8 cellular contexts compared by ENCODE assay signal in genomic region chrX:40099046-40099968, GRCh38. TPM values are rescaled to one million over a fixed set of nuclear protein-coding genes. Genes with fewer than 3 reads are reported as not detected.
DNase-seq lines count a peak whose midpoint lies in the region; ATAC-seq and TF ChIP-seq lines count a peak whose summit lies in the region.

No MANE protein-coding gene starts in this region.

- peak overlapping the region; percentile 63 to 99 (median 93) for H3K27ac Mint-ChIP-seq in CD8-positive, alpha-beta memory T cell
- H3K27ac Mint-ChIP-seq in T-helper 1 cell treated with Interleukin-12 subunit alpha and Interleukin-12 subunit beta and Interleukin-4 antibody, amounts not matched to agents 30 μg/mL and 1 μg/mL, for 36 hours: peak overlapping the region; percentile 92

- H3K9me3 Mint-ChIP-seq in CD8-positive, alpha-beta memory T cell: peaks cover 0 to 4% (median 0%) of the 10 kb centered on the region in 5 donors
- no peaks in the 10 kb centered on the region for H3K9me3 Mint-ChIP-seq in T-helper 1 cell treated with Interleukin-12 subunit alpha and Interleukin-12 subunit beta and Interleukin-4 antibody, amounts not matched to agents 30 μg/mL and 1 μg/mL, for 36 hours

- peak overlapping the region; percentile 85 to 99 (median 90) for H3K4me3 Mint-ChIP-seq in CD8-positive, alpha-beta memory T cell
- peak overlapping the region; percentile 88 for H3K4me3 Mint-ChIP-seq in T-helper 1 cell treated with Interleukin-12 subunit alpha and Interleukin-12 subunit beta and Interleukin-4 antibody, amounts not matched to agents 30 μg/mL and 1 μg/mL, for 36 hours

- TF ChIP-seq POLR2A in vagina (IDR thresholded peaks at IDR 0.05): no peak

- no peaks in the 10 kb centered on the region for H3K36me3 ChIP-seq in CD8-positive, alpha-beta memory T cell (ENCODE audit: insufficient read depth, low read length)
- H3K36me3 ChIP-seq in KMS-11 (ENCODE audit: insufficient read depth): no peaks in the 10 kb centered on the region
- H3K36me3 ChIP-seq in colonic mucosa: no peaks in the 10 kb centered on the region
- H3K36me3 ChIP-seq in vagina: no peaks in the 10 kb centered on the region

- peaks cover 8% of the 10 kb centered on the region; the same call in 1 of the 2 replicates for H4K20me1 ChIP-seq in KMS-11 (ENCODE audit: insufficient read depth)

- CTCF ChIA-PET in CD8-positive, alpha-beta memory T cell (lab: Charles Lee): interaction anchor here (1.0 to 1.6 kb wide), 4 partner anchors 31 to 168 kb away, joined by 3 to 5 read pairs (median 3); no protein-coding TSS in a partner anchor

- H3K9ac ChIP-seq in KMS-11 (peak overlapping the region; percentile 90), colonic mucosa (ENCODE audit: low read depth in 2 of 2, low read length in 2 of 2) (peak overlapping the region in 1 of 2 donors; percentile 66)

- peak in 4 of 5 donors; percentile 40 to 72 (median 42) for DNase-seq in CD8-positive, alpha-beta memory T cell
- DNase-seq in colonic mucosa (peak; percentile 57), mucosa of gallbladder (ENCODE audit: low spot score) (peak; percentile 30), vagina (ENCODE audit: extremely low spot score in 2 of 2) (no peak), NCI-H446 treated with DMSO at 0.1 percent for 48 hours (lab: John Stamatoyannopoulos, UW) (no peak)

- H2AFZ ChIP-seq in KMS-11 (ENCODE audit: low read depth): no peak overlapping the region

- TF ChIP-seq CTCF in KMS-11 (conservative IDR thresholded peaks at IDR 0.05; ENCODE audit: low read depth, low read length) (no peak), colonic mucosa (IDR thresholded peaks at IDR 0.05) (no peak), vagina (IDR thresholded peaks at IDR 0.05) (no peak)

- H3K27me3 ChIP-seq in CD8-positive, alpha-beta memory T cell (ENCODE audit: insufficient read depth, low read length, poor library complexity, severe bottlenecking): no peaks in the 10 kb centered on the region
- H3K27me3 ChIP-seq in KMS-11 (ENCODE audit: insufficient read depth, low read depth) (no peaks in the 10 kb centered on the region), colonic mucosa (peaks cover 24% of the 10 kb centered on the region), vagina (peaks cover 10% of the 10 kb centered on the region)

- H3K27ac ChIP-seq in CD8-positive, alpha-beta memory T cell (ENCODE audit: low read depth, low read length): peak overlapping the region; percentile 51
- H3K27ac ChIP-seq in KMS-11 (peak overlapping the region; percentile 95), colonic mucosa (peak overlapping the region; percentile 91), vagina (peak overlapping the region; percentile 79)

- POLR2A ChIA-PET in CD8-positive, alpha-beta memory T cell (lab: Charles Lee): interaction anchor here (0.6 to 4.4 kb wide), 8 partner anchors 10 to 245 kb away, joined by 3 to 50 read pairs (median 6); no protein-coding TSS in a partner anchor

- peaks cover 7% of the 10 kb centered on the region for H3K4me1 ChIP-seq in CD8-positive, alpha-beta memory T cell (ENCODE audit: insufficient read depth, low read length)
- H3K4me1 ChIP-seq in KMS-11 (ENCODE audit: low read depth, poor library complexity, severe bottlenecking): peaks cover 40% of the 10 kb centered on the region
- H3K4me1 ChIP-seq in colonic mucosa: no peaks in the 10 kb centered on the region
- peaks cover 17% of the 10 kb centered on the region for H3K4me1 ChIP-seq in vagina

- H3K4me2 ChIP-seq in KMS-11: peak overlapping the region; percentile 91

- intact Hi-C loops in colonic mucosa (cut with DNase I) (loop anchor here (10.0 kb wide), 1 partner anchor 85 kb away; no protein-coding TSS in a partner anchor), vagina (cut with DNase I) (loop anchor here (5.0 kb wide), 3 partner anchors 58 to 372 kb away; no protein-coding TSS in a partner anchor)

- H3K36me3 Mint-ChIP-seq in CD8-positive, alpha-beta memory T cell: peaks cover 0 to 6% (median 0%) of the 10 kb centered on the region in 3 donors
- H3K36me3 Mint-ChIP-seq in T-helper 1 cell treated with Interleukin-12 subunit alpha and Interleukin-12 subunit beta and Interleukin-4 antibody, amounts not matched to agents 30 μg/mL and 1 μg/mL, for 36 hours (ENCODE audit: low read depth): no peaks in the 10 kb centered on the region

- H3K4me1 Mint-ChIP-seq in CD8-positive, alpha-beta memory T cell: peaks cover 8 to 17% (median 12%) of the 10 kb centered on the region in 3 donors
- H3K4me1 Mint-ChIP-seq in T-helper 1 cell treated with Interleukin-12 subunit alpha and Interleukin-12 subunit beta and Interleukin-4 antibody, amounts not matched to agents 30 μg/mL and 1 μg/mL, for 36 hours (ENCODE audit: low read depth): peaks cover 13% of the 10 kb centered on the region

- H3K4me3 ChIP-seq in CD8-positive, alpha-beta memory T cell (ENCODE audit: low read length): peak overlapping the region; percentile 51
- H3K4me3 ChIP-seq in KMS-11 (IDR thresholded peaks at IDR 0.05; ENCODE audit: insufficient read depth, low read depth, low read length) (no peak overlapping the region), colonic mucosa (peak overlapping the region; percentile 63), vagina (peak overlapping the region; percentile 61 to 65)

- peaks cover 44% of the 10 kb centered on the region for H3K79me2 ChIP-seq in KMS-11 (ENCODE audit: insufficient read depth, low read depth)

- ATAC-seq in GM21360 (IDR thresholded peaks at IDR 0.05; ENCODE audit: unreplicated experiment): peak; percentile 32

- H3K9me3 ChIP-seq in CD8-positive, alpha-beta memory T cell (ENCODE audit: low read length): no peaks in the 10 kb centered on the region
- H3K9me3 ChIP-seq in colonic mucosa: no peaks in the 10 kb centered on the region
- no peaks in the 10 kb centered on the region for H3K9me3 ChIP-seq in vagina

- H3K27me3 Mint-ChIP-seq in CD8-positive, alpha-beta memory T cell: peaks cover 0 to 29% of the 10 kb centered on the region in 2 donors
- no peaks in the 10 kb centered on the region for H3K27me3 Mint-ChIP-seq in T-helper 1 cell treated with Interleukin-12 subunit alpha and Interleukin-12 subunit beta and Interleukin-4 antibody, amounts not matched to agents 30 μg/mL and 1 μg/mL, for 36 hours (ENCODE audit: low read depth)

RNA-seq across cellular contexts. Expression of gene BCOR, which starts 1.5 kb away (rescaled TPM):
- 10 to 100 TPM; 62.6 to 67.7 TPM for total RNA-seq in CD8-positive, alpha-beta memory T cell
- 7.2 TPM for polyA plus RNA-seq in CD8-positive, alpha-beta memory T cell
- total RNA-seq in colonic mucosa (10 to 100 TPM; 18.3 to 21.3 TPM), mucosa of gallbladder (25.8 TPM), vagina (19.9 TPM)

Comparison
In these comparisons a context has a peak if more than half of its experiments do, and no peak if none do; other contexts are left out.
1. DNase-seq: peak in CD8-positive, alpha-beta memory T cell (4 of 5), colonic mucosa (single experiment) and mucosa of gallbladder (single experiment); none in vagina (0 of 2) and NCI-H446 treated with DMSO at 0.1 percent for 48 hours (single experiment).
2. Peak in every context shown above with its lines, with median percentiles within 50 percentile points of each other: H3K27ac ChIP-seq.